In the genomic region with DNA sequence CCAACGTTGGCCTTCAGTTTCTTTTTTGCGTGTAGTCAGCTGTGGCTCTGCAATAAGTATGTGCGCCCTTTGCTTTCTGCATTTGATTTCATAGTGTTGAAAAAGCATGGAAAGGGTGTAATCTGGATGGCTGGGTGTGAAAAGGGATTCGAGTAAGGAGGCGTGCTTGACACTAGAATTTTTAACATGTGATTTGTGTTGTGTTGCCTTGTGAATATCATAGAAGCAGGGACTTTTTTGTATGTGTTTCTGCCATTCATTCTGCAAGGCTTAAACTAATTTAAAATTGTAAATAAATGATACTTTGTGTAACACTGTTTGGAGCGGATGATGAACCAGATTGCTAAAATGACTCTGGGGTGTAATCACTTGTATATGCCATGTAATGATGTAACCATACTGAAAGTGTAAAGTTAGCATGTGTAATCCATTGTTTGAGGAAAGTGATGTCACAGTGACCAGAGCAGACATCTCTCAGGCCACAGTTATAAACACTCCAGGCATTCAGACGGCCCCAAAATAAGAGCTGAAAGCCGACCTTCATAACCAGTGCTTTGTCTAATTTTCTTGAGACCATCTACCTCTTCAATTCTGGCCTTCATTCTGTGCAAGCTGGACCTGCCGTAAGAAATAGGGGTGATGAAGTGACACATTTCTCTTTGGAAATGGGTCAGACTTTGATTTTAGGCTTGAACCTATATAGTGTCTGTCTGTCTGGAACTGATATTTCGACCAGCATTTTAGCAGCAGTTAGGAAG, we compare ENCODE assay signal across 9 cellular contexts. TPM values are rescaled to one million over a fixed set of nuclear protein-coding genes. Genes with fewer than 3 reads are reported as not detected.
DNase-seq lines count a peak whose midpoint lies in the region; ATAC-seq and TF ChIP-seq lines count a peak whose summit lies in the region.
"Had no signal": no experiment of that assay in that cellular context is flagged by ENCODE, and none has a peak within 500 bp of the region (broad histone marks: within the 10 kb centered on the region; RNA-seq: fewer than 3 reads in every experiment).

No MANE protein-coding gene starts in this region.

- H3K27ac ChIP-seq in SJSA1: peak overlapping the region; percentile 59

- no peaks in the 10 kb centered on the region for H3K9me3 Mint-ChIP-seq in nephron
- H3K9me3 Mint-ChIP-seq in activated T-helper 2 cell treated with anti-CD3 and anti-CD28 coated beads, Interferon-gamma antibody, Interleukin-2, Interleukin-4, amounts not matched to agents 10 μg/mL and 5 μg/mL and 100 μg/mL, durations not matched to agents 14 hours and 24 hours and 36 hours: no peaks in the 10 kb centered on the region

- peak overlapping the region; percentile 55 to 76 (median 60) for H3K27ac Mint-ChIP-seq in nephron
- no peak overlapping the region for H3K27ac Mint-ChIP-seq in activated T-helper 2 cell treated with anti-CD3 and anti-CD28 coated beads, Interferon-gamma antibody, Interleukin-2, Interleukin-4, amounts not matched to agents 10 μg/mL and 5 μg/mL and 100 μg/mL, durations not matched to agents 14 hours and 24 hours and 36 hours

- H3K4me3 ChIP-seq in AG10803 (ENCODE audit: low read length) (peak overlapping the region; percentile 37), SJSA1 (peak overlapping the region; percentile 13)

- peak overlapping the region; percentile 37 to 81 (median 62) for H3K4me3 Mint-ChIP-seq in nephron
- no peak overlapping the region for H3K4me3 Mint-ChIP-seq in activated T-helper 2 cell treated with anti-CD3 and anti-CD28 coated beads, Interferon-gamma antibody, Interleukin-2, Interleukin-4, amounts not matched to agents 10 μg/mL and 5 μg/mL and 100 μg/mL, durations not matched to agents 14 hours and 24 hours and 36 hours (ENCODE audit: low read depth)

- H3K27me3 Mint-ChIP-seq in nephron (ENCODE audit: low read depth): no peaks in the 10 kb centered on the region
- peaks cover 21% of the 10 kb centered on the region for H3K27me3 Mint-ChIP-seq in activated T-helper 2 cell treated with anti-CD3 and anti-CD28 coated beads, Interferon-gamma antibody, Interleukin-2, Interleukin-4, amounts not matched to agents 10 μg/mL and 5 μg/mL and 100 μg/mL, durations not matched to agents 14 hours and 24 hours and 36 hours (ENCODE audit: low read depth)

- peaks cover 46% of the 10 kb centered on the region for H3K4me1 Mint-ChIP-seq in nephron
- no peaks in the 10 kb centered on the region for H3K4me1 Mint-ChIP-seq in activated T-helper 2 cell treated with anti-CD3 and anti-CD28 coated beads, Interferon-gamma antibody, Interleukin-2, Interleukin-4, amounts not matched to agents 10 μg/mL and 5 μg/mL and 100 μg/mL, durations not matched to agents 14 hours and 24 hours and 36 hours (ENCODE audit: low read depth)

- no peaks in the 10 kb centered on the region for H3K9me3 ChIP-seq in SJSA1 (replicated peaks)

- no peaks in the 10 kb centered on the region for H3K36me3 Mint-ChIP-seq in nephron (ENCODE audit: low read depth)
- no peaks in the 10 kb centered on the region for H3K36me3 Mint-ChIP-seq in activated T-helper 2 cell treated with anti-CD3 and anti-CD28 coated beads, Interferon-gamma antibody, Interleukin-2, Interleukin-4, amounts not matched to agents 10 μg/mL and 5 μg/mL and 100 μg/mL, durations not matched to agents 14 hours and 24 hours and 36 hours (ENCODE audit: low read depth)

- intact Hi-C loops in activated T-helper 2 cell treated with anti-CD3 and anti-CD28 coated beads, Interferon-gamma antibody, Interleukin-2, Interleukin-4, amounts not matched to agents 10 μg/mL and 5 μg/mL and 100 μg/mL, durations not matched to agents 14 hours and 24 hours and 36 hours (cut with micrococcal nuclease): no loop called here
- intact Hi-C loops in left colon (cut with DNase I, micrococcal nuclease): no loop called here

- TF ChIP-seq CTCF in AG10803 (conservative IDR thresholded peaks at IDR 0.05; ENCODE audit: low read length) (no peak), nephron (IDR thresholded peaks at IDR 0.05; ENCODE audit: unreplicated experiment in 3 of 3) (no peak)

- ATAC-seq in left colon (no peak), GM18520 (IDR thresholded peaks at IDR 0.05; ENCODE audit: unreplicated experiment) (no peak)

- no peaks in the 10 kb centered on the region for H3K36me3 ChIP-seq in SJSA1

- H3K27me3 ChIP-seq in SJSA1 (replicated peaks): no peaks in the 10 kb centered on the region

- peak; percentile 78 for DNase-seq in AG10803 (ENCODE audit: low read depth)
- peak in 1 of 2 experiments; percentile 57 for DNase-seq in SJSA1 (ENCODE audit: low read depth in 1 of 2, low spot score in 2 of 2)
- DNase-seq in fibroblast of peridontal ligament (ENCODE audit: extremely low read depth): peak; percentile 80
- DNase-seq in activated T-helper 2 cell treated with anti-CD3 and anti-CD28 coated beads, Interferon-gamma antibody, Interleukin-2, Interleukin-4, amounts not matched to agents 10 μg/mL and 5 μg/mL and 100 μg/mL, durations not matched to agents 14 hours and 24 hours and 36 hours (ENCODE audit: low spot score): no peak
- no peak for DNase-seq in left colon
- no peak for DNase-seq in stimulated activated CD4-positive, alpha-beta T cell treated with anti-CD3 and anti-CD28 coated beads, Interleukin-2, amount 100 ng/mL, for 24 hours
- DNase-seq: stimulated activated CD4-positive, alpha-beta T cell treated with anti-CD3 and anti-CD28 coated beads, Interleukin-12 subunit alpha, Interleukin-12 subunit beta, amount 100 ng/mL, for 4 hours had no signal

- H3K4me1 ChIP-seq in SJSA1 (replicated peaks): peaks cover 18% of the 10 kb centered on the region

RNA-seq across cellular contexts. Expression of a gene that starts 0.6 kb away (rescaled TPM):
- total RNA-seq in SJSA1 (2014; rRNA removed; shearing (Covaris generic)): 5.2 and 104 TPM in 2 replicates
- 0.92 and 1.0 TPM in 2 replicates for total RNA-seq in activated T-helper 2 cell treated with anti-CD3 and anti-CD28 coated beads, Interferon-gamma antibody, Interleukin-2, Interleukin-4, amounts not matched to agents 10 μg/mL and 5 μg/mL and 100 μg/mL, durations not matched to agents 14 hours and 24 hours and 36 hours
- total RNA-seq in left colon: 1 to 10 TPM; 2.5 to 5.4 TPM

RNA-seq across cellular contexts. Expression of a gene that starts 6.8 kb away (rescaled TPM):
- 1.0 TPM in 1 of 2 replicates, not detected in the other for total RNA-seq in SJSA1 (2014; rRNA removed; shearing (Covaris generic))
- 0.32 TPM in 1 of 2 replicates, not detected in the other for total RNA-seq in activated T-helper 2 cell treated with anti-CD3 and anti-CD28 coated beads, Interferon-gamma antibody, Interleukin-2, Interleukin-4, amounts not matched to agents 10 μg/mL and 5 μg/mL and 100 μg/mL, durations not matched to agents 14 hours and 24 hours and 36 hours
- 1 to 10 TPM in 1 of 2 donors, under 1 TPM in 1; 0.98 to 1.0 TPM for total RNA-seq in left colon

Comparison
In these comparisons a context has a peak if more than half of its experiments do, and no peak if none do; other contexts are left out.
1. DNase-seq: peak in AG10803 (single experiment) and fibroblast of peridontal ligament (single experiment); none in activated T-helper 2 cell treated with anti-CD3 and anti-CD28 coated beads, Interferon-gamma antibody, Interleukin-2, Interleukin-4, amounts not matched to agents 10 μg/mL and 5 μg/mL and 100 μg/mL, durations not matched to agents 14 hours and 24 hours and 36 hours (single experiment), left colon (0 of 2) and stimulated activated CD4-positive, alpha-beta T cell treated with anti-CD3 and anti-CD28 coated beads, Interleukin-2, amount 100 ng/mL, for 24 hours (0 of 2).